ENCODE assay signal across 23 cellular contexts in genomic region chr4:37132351-37132989, GRCh38.
DNase-seq lines count a peak whose midpoint lies in the region; ATAC-seq, FAIRE-seq and TF ChIP-seq lines count a peak whose summit lies in the region.
"Had no signal": no experiment of that assay in that cellular context is flagged by ENCODE, and none has a peak within 500 bp of the region (broad histone marks: within the 10 kb centered on the region; RNA-seq: fewer than 3 reads in every experiment).

No MANE protein-coding gene starts in this region.

- DNase-seq in DMS 273 (lab: John Stamatoyannopoulos, UW; ENCODE audit: unreplicated experiment) (peak; percentile 7), DMS 273 treated with DMSO at 0.1 percent for 48 hours (lab: John Stamatoyannopoulos, UW) (no peak), fibroblast of the aortic adventitia (ENCODE audit: low read depth) (no peak), thoracic aorta (ENCODE audit: low spot score) (no peak), HTR-8/SVneo (ENCODE audit: insufficient read length, low spot score) (no peak), hypothalamus (lab: John Stamatoyannopoulos, UW) (no peak)
- DNase-seq: activated CD4-positive, alpha-beta memory T cell treated with anti-CD3 and anti-CD28 coated beads for 36 hours; activated naive CD4-positive, alpha-beta T cell treated with anti-CD3 and anti-CD28 coated beads, Interleukin-2, amount 10 ng/mL, durations not matched to agents 7 days and 5 days; activated T-cell treated with anti-CD3 and anti-CD28 coated beads, Interleukin-2, amount 50 U/mL, for 4 hours; aorta; cerebellar nuclear complex; GDM1; heart right ventricle; kidney; NCI-H2107; NCI-H524 treated with DMSO at 0.1 percent for 48 hours; SHP77 treated with DMSO at 0.1 percent for 48 hours; stimulated activated naive B cell treated with anti-CD40 and anti-IgM and Interleukin-4, amounts not matched to agents 10 μg/mL and 1 μg/mL and 100 μg/mL, for 72 hours had no signal

- H3K27me3 ChIP-seq in Loucy (ENCODE audit: insufficient read depth, low read length, poor library complexity, severe bottlenecking) (no peaks in the 10 kb centered on the region), thoracic aorta (replicated peaks; ENCODE audit: insufficient read depth) (no peaks in the 10 kb centered on the region)
- H3K27me3 ChIP-seq: heart right ventricle, tibial nerve had no signal

- no peaks in the 10 kb centered on the region for H4K20me1 ChIP-seq in Loucy (ENCODE audit: insufficient read depth, low read length, poor library complexity, severe bottlenecking)

- no peak for FAIRE-seq in HTR-8/SVneo (lab: Jason Lieb, UNC)
- FAIRE-seq: kidney had no signal

- H3K4me2 ChIP-seq in Loucy (ENCODE audit: low read depth, low read length, poor library complexity, severe bottlenecking), result no peak overlapping the region

- H3K9ac ChIP-seq in Loucy (ENCODE audit: low read depth, low read length, poor library complexity, severe bottlenecking), result no peak overlapping the region

- no peak for ATAC-seq in thoracic aorta (ENCODE audit: insufficient number of reproducible peaks, low FRiP score, low read depth)
- no peak for ATAC-seq in HG03108 (IDR thresholded peaks at IDR 0.05; ENCODE audit: unreplicated experiment)
- ATAC-seq: activated T-cell treated with anti-CD3 and anti-CD28 coated beads, Interleukin-2, amount 50 U/mL, for 4 hours; heart right ventricle; sciatic nerve; stimulated activated naive B cell treated with anti-CD40 and anti-IgM and Interleukin-4, amounts not matched to agents 10 μg/mL and 1 μg/mL and 100 μg/mL, for 72 hours had no signal

- H3K27ac ChIP-seq in thoracic aorta, result no peak overlapping the region
- H3K27ac ChIP-seq: 22Rv1, heart right ventricle, tibial nerve had no signal

- H3K4me3 ChIP-seq in Loucy (ENCODE audit: low read length, poor library complexity, severe bottlenecking), result no peak overlapping the region
- no peak overlapping the region for H3K4me3 ChIP-seq in fibroblast of the aortic adventitia (ENCODE audit: low read depth, low read length)
- H3K4me3 ChIP-seq in thoracic aorta, result no peak overlapping the region
- H3K4me3 ChIP-seq: heart right ventricle, tibial nerve had no signal

- H2AFZ ChIP-seq in Loucy (ENCODE audit: low read length), result no peak overlapping the region

- TF ChIP-seq CTCF in Loucy (conservative IDR thresholded peaks at IDR 0.05; ENCODE audit: low read length) (peak; percentile 25; the same call in 1 of the 2 replicates), fibroblast of the aortic adventitia (IDR thresholded peaks at IDR 0.05; ENCODE audit: insufficient read depth, low read length) (peak; percentile 7), thoracic aorta (IDR thresholded peaks at IDR 0.05) (peak; percentile 15)

- no peaks in the 10 kb centered on the region for H3K9me3 ChIP-seq in Loucy (ENCODE audit: insufficient read depth, low read depth, low read length)
- H3K9me3 ChIP-seq in thoracic aorta, result no peaks in the 10 kb centered on the region
- H3K9me3 ChIP-seq: heart right ventricle, tibial nerve had no signal

- no peaks in the 10 kb centered on the region for H3F3A ChIP-seq in Loucy (ENCODE audit: low read depth)

- no peaks in the 10 kb centered on the region for H3K9me2 ChIP-seq in Loucy (replicated peaks; ENCODE audit: low read depth, low read length)

- no peaks in the 10 kb centered on the region for H3K4me1 ChIP-seq in Loucy (ENCODE audit: insufficient read depth, low read length, poor library complexity, severe bottlenecking)
- no peaks in the 10 kb centered on the region for H3K4me1 ChIP-seq in thoracic aorta (ENCODE audit: control insufficient read depth in 1 of 2, low read depth in 2 of 2)
- H3K4me1 ChIP-seq: heart right ventricle, tibial nerve had no signal

- no peaks in the 10 kb centered on the region for H3K79me2 ChIP-seq in Loucy (ENCODE audit: insufficient read depth, low read length)

- H3K36me3 ChIP-seq in Loucy (ENCODE audit: insufficient read depth, low read length), result no peaks in the 10 kb centered on the region
- no peaks in the 10 kb centered on the region for H3K36me3 ChIP-seq in thoracic aorta
- H3K36me3 ChIP-seq: heart right ventricle, tibial nerve had no signal
